12 cellular contexts compared by ENCODE assay signal in the genomic region with DNA sequence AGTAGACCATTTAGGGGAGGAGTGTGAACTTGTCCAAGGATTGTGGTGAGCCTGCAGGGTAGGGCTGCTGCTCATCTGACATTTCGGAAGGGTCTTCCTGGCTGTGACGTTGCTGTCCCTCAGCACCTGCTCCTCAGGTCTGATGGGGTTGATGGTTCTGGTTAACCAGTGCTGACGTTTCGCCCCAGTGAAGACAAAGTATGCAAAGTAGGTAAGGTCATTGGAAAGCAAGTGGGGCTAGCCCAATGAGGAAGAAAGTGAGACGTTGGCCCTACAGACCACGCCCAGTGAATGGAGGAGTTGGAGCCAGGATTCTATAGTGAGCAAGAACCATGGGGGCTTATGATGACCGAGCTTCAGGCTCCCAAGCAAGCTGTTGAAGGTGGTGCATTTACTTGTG. TPM values are rescaled to one million over a fixed set of nuclear protein-coding genes. Genes with fewer than 3 reads are reported as not detected.
DNase-seq lines count a peak whose midpoint lies in the region; ATAC-seq and TF ChIP-seq lines count a peak whose summit lies in the region.
"Had no signal": no experiment of that assay in that cellular context is flagged by ENCODE, and none has a peak within 500 bp of the region (broad histone marks: within the 10 kb centered on the region; RNA-seq: fewer than 3 reads in every experiment).

No MANE protein-coding gene starts in this region.

- no peaks in the 10 kb centered on the region for H3K36me3 ChIP-seq in mucosa of descending colon (ENCODE audit: low read depth)
- H3K36me3 ChIP-seq: thyroid gland had no signal

- DNase-seq in mucosa of descending colon (no peak), NCI-H2196 treated with DMSO at 0.1 percent for 48 hours (lab: John Stamatoyannopoulos, UW; ENCODE audit: unreplicated experiment) (no peak), DMS79 (lab: John Stamatoyannopoulos, UW) (no peak), left colon (no peak)
- DNase-seq in activated CD8-positive, alpha-beta memory T cell treated with anti-CD3 and anti-CD28 coated beads, Interleukin-2, amount 50 U/mL, for 4 hours = no peak
- DNase-seq: activated T-cell treated with anti-CD3 and anti-CD28 coated beads, Interleukin-2, amount 50 U/mL, for 4 hours; HFFc6; NCI-H2171 treated with DMSO at 0.1 percent for 48 hours had no signal

- H3K4me1 ChIP-seq in mucosa of descending colon (ENCODE audit: low read depth) = peaks cover 4% of the 10 kb centered on the region

- TF ChIP-seq CTCF in mucosa of descending colon (IDR thresholded peaks at IDR 0.05) = no peak

- intact Hi-C loops in mucosa of descending colon (cut with DNase I, micrococcal nuclease) = no loop called here
- intact Hi-C loops in left colon (cut with DNase I, micrococcal nuclease) = no loop called here

- H3K4me3 ChIP-seq in mucosa of descending colon = no peak overlapping the region
- H3K4me3 ChIP-seq: thyroid gland had no signal

- no peaks in the 10 kb centered on the region for H3K9me3 ChIP-seq in mucosa of descending colon
- H3K9me3 ChIP-seq: thyroid gland had no signal

- ATAC-seq in GM18870 (IDR thresholded peaks at IDR 0.05; ENCODE audit: unreplicated experiment) (peak; percentile 64), HG02642 (IDR thresholded peaks at IDR 0.05; ENCODE audit: poor library complexity, unreplicated experiment) (peak; percentile 60), HG03469 (IDR thresholded peaks at IDR 0.05; ENCODE audit: unreplicated experiment) (peak; percentile 51), mucosa of descending colon (peak; percentile 6), left colon (no peak)
- ATAC-seq: activated T-cell treated with anti-CD3 and anti-CD28 coated beads, Interleukin-2, amount 50 U/mL, for 4 hours had no signal

RNA-seq across cellular contexts. Expression of gene ZNF396, which starts 33.4 kb away (rescaled TPM):
- total RNA-seq in mucosa of descending colon (1 to 10 TPM; 2.7 to 6.1 (median 2.8) TPM), left colon (1 to 10 TPM; 3.7 to 4.4 TPM)
